ENCODE assay signal across 18 cellular contexts in genomic region chr9:99354104-99354503, GRCh38.
DNase-seq lines count a peak whose midpoint lies in the region; TF ChIP-seq lines count a peak whose summit lies in the region.
"Had no signal": no experiment of that assay in that cellular context is flagged by ENCODE, and none has a peak within 500 bp of the region (broad histone marks: within the 10 kb centered on the region; RNA-seq: fewer than 3 reads in every experiment).

No MANE protein-coding gene starts in this region.

- H3K36me3 ChIP-seq in mammary epithelial cell (ENCODE audit: insufficient read depth, low read length) (no peaks in the 10 kb centered on the region), fibroblast of lung (ENCODE audit: control insufficient read depth, insufficient read depth, low read length) (no peaks in the 10 kb centered on the region), osteoblast (ENCODE audit: insufficient read depth, low read length) (no peaks in the 10 kb centered on the region)
- H3K36me3 ChIP-seq: HAP-1 had no signal

- TF ChIP-seq CTCF in MCF 10A (IDR thresholded peaks at IDR 0.05; ENCODE audit: unreplicated experiment) (no peak), mammary epithelial cell (conservative IDR thresholded peaks at IDR 0.05 in 1 of 2, IDR thresholded peaks at IDR 0.05 in 1 of 2; ENCODE audit: extremely low read depth in 1 of 2, insufficient read depth in 1 of 2, low read depth in 1 of 2, low read length in 2 of 2) (no peak), fibroblast of lung (conservative IDR thresholded peaks at IDR 0.05 in 1 of 2, IDR thresholded peaks at IDR 0.05 in 1 of 2; ENCODE audit: low read depth in 1 of 2, low read length in 2 of 2) (no peak), osteoblast (IDR thresholded peaks at IDR 0.05; ENCODE audit: extremely low read depth, low read depth, low read length) (no peak)

- no peaks in the 10 kb centered on the region for H3K4me1 Mint-ChIP-seq in MCF 10A (ENCODE audit: insufficient read depth, unreplicated experiment)

- H3K79me2 ChIP-seq in mammary epithelial cell (ENCODE audit: insufficient read depth, low read length) (no peaks in the 10 kb centered on the region), fibroblast of lung (ENCODE audit: control insufficient read depth, insufficient read depth, low read length) (no peaks in the 10 kb centered on the region), osteoblast (ENCODE audit: insufficient read depth, low read length) (no peaks in the 10 kb centered on the region)

- POLR2A ChIA-PET in MCF 10A (lab: Yijun Ruan, JAX) = no interaction called here

- in situ Hi-C loops in mammary epithelial cell (cut with MboI; ENCODE audit: low sequenced_read_pairs in 2 of 2) = no loop called here

- H3K9me3 Mint-ChIP-seq in MCF 10A (ENCODE audit: unreplicated experiment) = no peaks in the 10 kb centered on the region

- dilution Hi-C loops in mammary epithelial cell (cut with HindIII; ENCODE audit: low sequenced_read_pairs) = no loop called here

- BruUV-seq in MCF 10A (replicated peaks; lab: Mats Ljungman, UMichigan) = no TSS peak
- BruUV-seq in mammary epithelial cell (replicated peaks; lab: Mats Ljungman, UMichigan) = no TSS peak

- H3K9me3 ChIP-seq in mammary epithelial cell (replicated peaks; ENCODE audit: insufficient read depth, low read length) (no peaks in the 10 kb centered on the region), fibroblast of lung (ENCODE audit: control insufficient read depth, insufficient read depth, low read depth, low read length) (no peaks in the 10 kb centered on the region), osteoblast (ENCODE audit: low read depth, low read length) (no peaks in the 10 kb centered on the region)
- H3K9me3 ChIP-seq: HAP-1, SK-N-SH had no signal

- no peak overlapping the region for H3K4me2 ChIP-seq in mammary epithelial cell (ENCODE audit: insufficient read depth, low read depth, low read length)
- peak overlapping the region; percentile 54 for H3K4me2 ChIP-seq in fibroblast of lung (ENCODE audit: extremely low read depth, insufficient read depth, low read length)
- H3K4me2 ChIP-seq in osteoblast (ENCODE audit: insufficient read depth, low read length) = peak overlapping the region; percentile 46
- H3K4me2 ChIP-seq: SK-N-SH had no signal

- no peak overlapping the region for H2AFZ ChIP-seq in mammary epithelial cell (ENCODE audit: low read depth, low read length)
- peak overlapping the region; percentile 9 for H2AFZ ChIP-seq in fibroblast of lung (ENCODE audit: low read length)
- no peak overlapping the region for H2AFZ ChIP-seq in osteoblast (ENCODE audit: low read length)

- no peak overlapping the region for H3K27ac Mint-ChIP-seq in MCF 10A (ENCODE audit: low read depth, unreplicated experiment)

- H3K27me3 Mint-ChIP-seq in MCF 10A (ENCODE audit: insufficient read depth, unreplicated experiment) = peaks cover 4% of the 10 kb centered on the region

- peak; percentile 50 for DNase-seq in MCF 10A (ENCODE audit: unreplicated experiment)
- no peak for DNase-seq in mammary epithelial cell
- peak in 1 of 2 donors; percentile 61 for DNase-seq in fibroblast of lung (ENCODE audit: low read depth in 2 of 2)
- DNase-seq in osteoblast (ENCODE audit: insufficient read length, low spot score, missing footprints) = no peak
- DNase-seq in HPDE6-E6E7 (ENCODE audit: extremely low spot score) = no peak
- DNase-seq in COLO829 (ENCODE audit: low spot score) = no peak
- DNase-seq in NCI-H1417 (lab: John Stamatoyannopoulos, UW) = no peak
- DNase-seq in GM19240 (ENCODE audit: insufficient read length, low spot score) = no peak
- DNase-seq: COR-L47, DMS153, NCI-H146, NCI-H2081 treated with DMSO at 0.1 percent for 48 hours, NCI-H2227 treated with DMSO at 0.1 percent for 48 hours, NCI-H526 treated with DMSO at 0.1 percent for 48 hours, SK-N-SH had no signal

- CTCF ChIA-PET in MCF 10A (lab: Yijun Ruan, JAX) = interaction anchor here (0.5 to 0.6 kb wide), 2 partner anchors 26 to 170 kb away, joined by 3 read pairs; no protein-coding TSS in a partner anchor
- CTCF ChIA-PET in mammary epithelial cell (lab: Charles Lee; ENCODE audit: low non-redundant PET) = no interaction called here

- H3K27me3 ChIP-seq in mammary epithelial cell (ENCODE audit: insufficient read depth, low read length) = no peaks in the 10 kb centered on the region
- no peaks in the 10 kb centered on the region for H3K27me3 ChIP-seq in fibroblast of lung (ENCODE audit: control insufficient read depth, insufficient read depth, low read length)
- peaks cover 6% of the 10 kb centered on the region for H3K27me3 ChIP-seq in osteoblast (ENCODE audit: insufficient read depth, low read length)

- intact Hi-C loops in MCF 10A (cut with micrococcal nuclease) = no loop called here
- intact Hi-C loops in mammary epithelial cell (cut with micrococcal nuclease) = no loop called here

- H3K9ac ChIP-seq in mammary epithelial cell (ENCODE audit: insufficient read depth, low read length) (no peak overlapping the region), fibroblast of lung (ENCODE audit: insufficient read depth, low read length) (peak overlapping the region; percentile 41)
- H3K9ac ChIP-seq: SK-N-SH had no signal

- no peaks in the 10 kb centered on the region for H3K36me3 Mint-ChIP-seq in MCF 10A (ENCODE audit: insufficient read depth, unreplicated experiment)

- 75% methylated on average over 1 of the region's 1 CpG for WGBS in mammary epithelial cell (ENCODE audit: low coverage, missing lambda C conversion rate)

- H3K4me1 ChIP-seq in mammary epithelial cell (ENCODE audit: insufficient read depth, low read length) = no peaks in the 10 kb centered on the region
- H3K4me1 ChIP-seq in fibroblast of lung (ENCODE audit: control insufficient read depth, extremely low read depth, insufficient read depth, low read length) = peaks cover 19% of the 10 kb centered on the region
- peaks cover 22% of the 10 kb centered on the region for H3K4me1 ChIP-seq in osteoblast (ENCODE audit: insufficient read depth, low read length)
- H3K4me1 ChIP-seq: HAP-1 had no signal

- H3K4me3 Mint-ChIP-seq in MCF 10A (ENCODE audit: unreplicated experiment) = no peak overlapping the region

- no peaks in the 10 kb centered on the region for H4K20me1 ChIP-seq in mammary epithelial cell (ENCODE audit: insufficient read depth, low read length)
- H4K20me1 ChIP-seq in fibroblast of lung (ENCODE audit: control insufficient read depth, extremely low read depth, insufficient read depth, low read length) = no peaks in the 10 kb centered on the region
- no peaks in the 10 kb centered on the region for H4K20me1 ChIP-seq in osteoblast (ENCODE audit: insufficient read depth, low read length)

- H3K4me3 ChIP-seq in mammary epithelial cell (replicated peaks in 1 of 3; ENCODE audit: insufficient read depth in 1 of 3, low read depth in 2 of 3, low read length in 3 of 3) = no peak overlapping the region
- no peak overlapping the region for H3K4me3 ChIP-seq in fibroblast of lung (replicated peaks in 1 of 4; ENCODE audit: control extremely low read depth in 1 of 4, insufficient read depth in 1 of 4, low read depth in 3 of 4, low read length in 4 of 4)
- H3K4me3 ChIP-seq in osteoblast (ENCODE audit: insufficient read depth, low read length) = no peak overlapping the region
- H3K4me3 ChIP-seq: HAP-1 had no signal

- no peak overlapping the region for H3K27ac ChIP-seq in mammary epithelial cell (ENCODE audit: insufficient read depth, low read depth, low read length)
- H3K27ac ChIP-seq in fibroblast of lung (ENCODE audit: insufficient read depth, low read length) = peak overlapping the region; percentile 60
- peak overlapping the region; percentile 16 for H3K27ac ChIP-seq in osteoblast (ENCODE audit: low read depth, low read length)
- H3K27ac ChIP-seq: 22Rv1, C4-2B had no signal
